ENCODE assay signal across 18 cellular contexts in the genomic region with DNA sequence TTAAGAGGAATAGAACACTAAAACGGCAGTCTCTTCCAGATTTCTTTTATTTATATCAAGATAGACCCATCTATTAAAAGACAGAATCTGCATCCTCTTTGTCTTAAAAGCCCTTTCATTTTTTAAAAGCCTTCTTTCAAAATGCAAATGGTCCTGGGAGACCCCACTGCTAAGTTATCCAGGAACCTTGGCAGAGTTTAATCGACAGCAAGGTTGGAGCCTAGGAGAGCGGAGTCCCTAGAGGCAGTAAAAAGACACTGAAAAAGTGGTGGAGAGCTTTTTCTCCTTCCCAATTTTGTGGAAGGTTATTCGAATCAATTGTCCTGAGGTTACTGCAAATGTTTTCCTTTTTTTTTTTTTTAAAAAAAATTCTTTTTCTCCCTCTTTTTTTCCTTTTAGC.
"Had no signal": no experiment of that assay in that cellular context is flagged by ENCODE, and none has a peak within 500 bp of the region (broad histone marks: within the 10 kb centered on the region; RNA-seq: fewer than 3 reads in every experiment).

No MANE protein-coding gene starts in this region.

- H3K27ac Mint-ChIP-seq: naive thymus-derived CD4-positive, alpha-beta T cell had no signal

- ATAC-seq: gastrocnemius medialis; left lobe of liver; naive thymus-derived CD4-positive, alpha-beta T cell had no signal

- H3K9me3 ChIP-seq: esophagus muscularis mucosa, gastrocnemius medialis, right atrium auricular region, sigmoid colon, stomach, thoracic aorta, transverse colon had no signal

- H3K27ac ChIP-seq: epithelial cell of prostate, esophagus muscularis mucosa, gastrocnemius medialis, right atrium auricular region, sigmoid colon, skin epidermis, stomach, thoracic aorta, transverse colon had no signal

- H3K4me3 Mint-ChIP-seq: naive thymus-derived CD4-positive, alpha-beta T cell had no signal

- H3K4me1 Mint-ChIP-seq: naive thymus-derived CD4-positive, alpha-beta T cell had no signal

- H3K4me3 ChIP-seq: esophagus muscularis mucosa, gastrocnemius medialis, right atrium auricular region, sigmoid colon, skin epidermis, stomach, thoracic aorta, transverse colon had no signal

- H3K36me3 Mint-ChIP-seq: naive thymus-derived CD4-positive, alpha-beta T cell had no signal

- H3K9me3 Mint-ChIP-seq: naive thymus-derived CD4-positive, alpha-beta T cell had no signal

- H3K4me1 ChIP-seq: esophagus muscularis mucosa, gastrocnemius medialis, right atrium auricular region, sigmoid colon, stomach, transverse colon had no signal

- H3K27me3 ChIP-seq: esophagus muscularis mucosa, gastrocnemius medialis, right atrium auricular region, sigmoid colon, stomach had no signal

- DNase-seq: effector memory CD4-positive, alpha-beta T cell; gastrocnemius medialis; islet precursor cell; mammary epithelial cell; naive thymus-derived CD4-positive, alpha-beta T cell; sigmoid colon; stimulated activated CD4-positive, alpha-beta T cell treated with anti-CD3 and anti-CD28 coated beads, Interleukin-2, amount 100 ng/mL, for 24 hours; stimulated activated CD4-positive, alpha-beta T cell treated with anti-CD3 and anti-CD28 coated beads, Interleukin-4, amount 100 ng/mL, for 4 hours; stimulated activated naive CD4-positive, alpha-beta T cell; stomach; substantia nigra; transverse colon had no signal

- H3K36me3 ChIP-seq: esophagus muscularis mucosa, gastrocnemius medialis, right atrium auricular region, sigmoid colon, stomach, transverse colon had no signal
